Comparison of ENCODE assay signal across 8 cellular contexts in genomic region chr1:244353572-244354091, GRCh38.
A peak's percentile ranks its signal among the peaks of the same experiment; 100 is the strongest.
DNase-seq lines count a peak whose midpoint lies in the region; ATAC-seq, FAIRE-seq and TF ChIP-seq lines count a peak whose summit lies in the region.

No MANE protein-coding gene starts in this region.

- ATAC-seq in GM19468 (IDR thresholded peaks at IDR 0.05; ENCODE audit: extremely low read depth, unreplicated experiment) = peak; percentile 39
- ATAC-seq in activated naive CD8-positive, alpha-beta T cell treated with anti-CD3 and anti-CD28 coated beads, Interleukin-2, amount 50 U/mL, for 24 hours = peak; percentile 67
- peak; percentile 81 to 83 for ATAC-seq in stimulated activated naive B cell treated with anti-CD40 and anti-IgM and Interleukin-4, amounts not matched to agents 10 μg/mL and 1 μg/mL and 100 μg/mL, for 72 hours (replicated peaks)
- no peak for ATAC-seq in T-helper 17 cell

- WGBS in hepatocyte (ENCODE audit: low lambda C conversion rate, missing lambda C conversion rate) = 24% methylated on average over 6 of the region's 6 CpGs

- no peaks in the 10 kb centered on the region for H3K36me3 Mint-ChIP-seq in activated naive CD8-positive, alpha-beta T cell treated with anti-CD3 and anti-CD28 coated beads, Interleukin-2, amount 50 U/mL, for 24 hours (ENCODE audit: low read depth)
- peaks cover 3 to 4% of the 10 kb centered on the region in 2 donors for H3K36me3 Mint-ChIP-seq in stimulated activated naive B cell treated with anti-CD40 and anti-IgM and Interleukin-4, amounts not matched to agents 10 μg/mL and 1 μg/mL and 100 μg/mL, for 72 hours
- no peaks in the 10 kb centered on the region for H3K36me3 Mint-ChIP-seq in T-helper 17 cell (ENCODE audit: low read depth)

- no peak overlapping the region for H3K4me3 ChIP-seq in BLaER1
- H3K4me3 ChIP-seq in hepatocyte = no peak overlapping the region

- H3K27ac Mint-ChIP-seq in activated naive CD8-positive, alpha-beta T cell treated with anti-CD3 and anti-CD28 coated beads, Interleukin-2, amount 50 U/mL, for 24 hours = no peak overlapping the region
- H3K27ac Mint-ChIP-seq in stimulated activated naive B cell treated with anti-CD40 and anti-IgM and Interleukin-4, amounts not matched to agents 10 μg/mL and 1 μg/mL and 100 μg/mL, for 72 hours = peak overlapping the region; percentile 71
- no peak overlapping the region for H3K27ac Mint-ChIP-seq in T-helper 17 cell

- H2AFZ ChIP-seq in hepatocyte = no peak overlapping the region

- H3K36me3 ChIP-seq in BLaER1 (no peaks in the 10 kb centered on the region), hepatocyte (replicated peaks; ENCODE audit: insufficient read depth, low read depth) (no peaks in the 10 kb centered on the region)

- H3K4me1 Mint-ChIP-seq in activated naive CD8-positive, alpha-beta T cell treated with anti-CD3 and anti-CD28 coated beads, Interleukin-2, amount 50 U/mL, for 24 hours = peaks cover 26% of the 10 kb centered on the region
- peaks cover 27 to 37% of the 10 kb centered on the region in 2 donors for H3K4me1 Mint-ChIP-seq in stimulated activated naive B cell treated with anti-CD40 and anti-IgM and Interleukin-4, amounts not matched to agents 10 μg/mL and 1 μg/mL and 100 μg/mL, for 72 hours
- peaks cover 16% of the 10 kb centered on the region for H3K4me1 Mint-ChIP-seq in T-helper 17 cell

- H3K4me1 ChIP-seq in BLaER1 (peaks cover 9% of the 10 kb centered on the region), hepatocyte (ENCODE audit: insufficient read depth) (peaks cover 4% of the 10 kb centered on the region)

- no peaks in the 10 kb centered on the region for H3K27me3 ChIP-seq in BLaER1
- H3K27me3 ChIP-seq in hepatocyte = no peaks in the 10 kb centered on the region

- no peaks in the 10 kb centered on the region for H3K79me2 ChIP-seq in hepatocyte

- DNase-seq in HTR-8/SVneo (ENCODE audit: insufficient read length, low spot score) (peak; percentile 90), hepatocyte (ENCODE audit: low spot score) (peak; percentile 83), T-helper 17 cell (no peak), NCI-H128 (lab: John Stamatoyannopoulos, UW; ENCODE audit: unreplicated experiment) (no peak)
- peak; percentile 13 for DNase-seq in activated naive CD8-positive, alpha-beta T cell treated with anti-CD3 and anti-CD28 coated beads, Interleukin-2, amount 50 U/mL, for 24 hours
- peak; percentile 46 for DNase-seq in stimulated activated naive B cell treated with anti-CD40 and anti-IgM and Interleukin-4, amounts not matched to agents 10 μg/mL and 1 μg/mL and 100 μg/mL, for 72 hours

- H3K9me3 Mint-ChIP-seq in activated naive CD8-positive, alpha-beta T cell treated with anti-CD3 and anti-CD28 coated beads, Interleukin-2, amount 50 U/mL, for 24 hours = no peaks in the 10 kb centered on the region
- peaks cover 3 to 4% of the 10 kb centered on the region in 2 donors for H3K9me3 Mint-ChIP-seq in stimulated activated naive B cell treated with anti-CD40 and anti-IgM and Interleukin-4, amounts not matched to agents 10 μg/mL and 1 μg/mL and 100 μg/mL, for 72 hours

- H3K9ac ChIP-seq in BLaER1 = no peak overlapping the region

- TF ChIP-seq CTCF in hepatocyte (IDR thresholded peaks at IDR 0.05; ENCODE audit: poor library complexity) = no peak

- peak overlapping the region; percentile 5; the same call in 1 of the 2 replicates for H3K4me2 ChIP-seq in BLaER1
- no peak overlapping the region for H3K4me2 ChIP-seq in hepatocyte

- no peaks in the 10 kb centered on the region for H3K9me2 ChIP-seq in hepatocyte (replicated peaks; ENCODE audit: insufficient read depth)

- H4K20me1 ChIP-seq in BLaER1 (no peaks in the 10 kb centered on the region), hepatocyte (ENCODE audit: insufficient read depth, poor library complexity, severe bottlenecking) (no peaks in the 10 kb centered on the region)

- H3K9me3 ChIP-seq in BLaER1 (no peaks in the 10 kb centered on the region), hepatocyte (ENCODE audit: low read depth) (no peaks in the 10 kb centered on the region), T-helper 17 cell (ENCODE audit: control insufficient read depth, low read length, poor library complexity, severe bottlenecking) (no peaks in the 10 kb centered on the region)

- no peak overlapping the region for H3K4me3 Mint-ChIP-seq in activated naive CD8-positive, alpha-beta T cell treated with anti-CD3 and anti-CD28 coated beads, Interleukin-2, amount 50 U/mL, for 24 hours
- no peak overlapping the region for H3K4me3 Mint-ChIP-seq in stimulated activated naive B cell treated with anti-CD40 and anti-IgM and Interleukin-4, amounts not matched to agents 10 μg/mL and 1 μg/mL and 100 μg/mL, for 72 hours
- H3K4me3 Mint-ChIP-seq in T-helper 17 cell = no peak overlapping the region

- H3K27me3 Mint-ChIP-seq in activated naive CD8-positive, alpha-beta T cell treated with anti-CD3 and anti-CD28 coated beads, Interleukin-2, amount 50 U/mL, for 24 hours = peaks cover 4% of the 10 kb centered on the region
- H3K27me3 Mint-ChIP-seq in stimulated activated naive B cell treated with anti-CD40 and anti-IgM and Interleukin-4, amounts not matched to agents 10 μg/mL and 1 μg/mL and 100 μg/mL, for 72 hours = no peaks in the 10 kb centered on the region
- peaks cover 19% of the 10 kb centered on the region for H3K27me3 Mint-ChIP-seq in T-helper 17 cell

- no peak overlapping the region for H3K27ac ChIP-seq in BLaER1
- peak overlapping the region; percentile 78 for H3K27ac ChIP-seq in hepatocyte

- FAIRE-seq in HTR-8/SVneo (lab: Jason Lieb, UNC) = peak; percentile 55

Comparison
In these comparisons a context has a peak if more than half of its experiments do, and no peak if none do; other contexts are left out.
1. DNase-seq: peak in HTR-8/SVneo (single experiment), activated naive CD8-positive, alpha-beta T cell treated with anti-CD3 and anti-CD28 coated beads, Interleukin-2, amount 50 U/mL, for 24 hours (single experiment), hepatocyte (single experiment) and stimulated activated naive B cell treated with anti-CD40 and anti-IgM and Interleukin-4, amounts not matched to agents 10 μg/mL and 1 μg/mL and 100 μg/mL, for 72 hours (single experiment); none in T-helper 17 cell (0 of 3) and NCI-H128 (single experiment).